In genomic region chr11:133945087-133945974, GRCh38 we compare ENCODE assay signal across 8 cellular contexts. TPM values are rescaled to one million over a fixed set of nuclear protein-coding genes. Genes with fewer than 3 reads are reported as not detected.
DNase-seq lines count a peak whose midpoint lies in the region; ATAC-seq and TF ChIP-seq lines count a peak whose summit lies in the region.

No MANE protein-coding gene starts in this region.

- peak; percentile 80 for DNase-seq in RPMI7951 (ENCODE audit: low read depth)
- peak; percentile 85 for DNase-seq in activated T-helper 2 cell treated with anti-CD3 and anti-CD28 coated beads, Interferon-gamma antibody, Interleukin-2, Interleukin-4, amounts not matched to agents 10 μg/mL and 5 μg/mL and 100 μg/mL, durations not matched to agents 14 hours and 24 hours and 36 hours (ENCODE audit: low spot score)
- peak; percentile 63 to 74 (median 68) for DNase-seq in immature natural killer cell
- DNase-seq in stimulated activated CD8-positive, alpha-beta memory T cell treated with anti-CD3 and anti-CD28 coated beads, Interleukin-7, amount 100 ng/mL, for 24 hours (ENCODE audit: low read depth): peak; percentile 65
- DNase-seq in A172 (ENCODE audit: low spot score): no peak
- DNase-seq in NCI-H146 (lab: John Stamatoyannopoulos, UW): no peak
- no peak for DNase-seq in chondrocyte (ENCODE audit: low spot score)

- H3K9me3 Mint-ChIP-seq in activated T-helper 2 cell treated with anti-CD3 and anti-CD28 coated beads, Interferon-gamma antibody, Interleukin-2, Interleukin-4, amounts not matched to agents 10 μg/mL and 5 μg/mL and 100 μg/mL, durations not matched to agents 14 hours and 24 hours and 36 hours: no peaks in the 10 kb centered on the region
- H3K9me3 Mint-ChIP-seq in immature natural killer cell (no peaks in the 10 kb centered on the region), chondrocyte (ENCODE audit: low read depth) (no peaks in the 10 kb centered on the region)

- H3K4me3 Mint-ChIP-seq in activated T-helper 2 cell treated with anti-CD3 and anti-CD28 coated beads, Interferon-gamma antibody, Interleukin-2, Interleukin-4, amounts not matched to agents 10 μg/mL and 5 μg/mL and 100 μg/mL, durations not matched to agents 14 hours and 24 hours and 36 hours (ENCODE audit: low read depth): peak overlapping the region; percentile 82
- H3K4me3 Mint-ChIP-seq in immature natural killer cell: peak overlapping the region; percentile 78 to 89 (median 84)
- no peak overlapping the region for H3K4me3 Mint-ChIP-seq in chondrocyte (ENCODE audit: unreplicated experiment)

- H3K4me1 Mint-ChIP-seq in activated T-helper 2 cell treated with anti-CD3 and anti-CD28 coated beads, Interferon-gamma antibody, Interleukin-2, Interleukin-4, amounts not matched to agents 10 μg/mL and 5 μg/mL and 100 μg/mL, durations not matched to agents 14 hours and 24 hours and 36 hours (ENCODE audit: low read depth): peaks cover 74% of the 10 kb centered on the region
- H3K4me1 Mint-ChIP-seq in immature natural killer cell (peaks cover 13 to 23% of the 10 kb centered on the region in 2 donors), chondrocyte (ENCODE audit: low read depth) (peaks cover 18% of the 10 kb centered on the region)

- H3K27me3 Mint-ChIP-seq in activated T-helper 2 cell treated with anti-CD3 and anti-CD28 coated beads, Interferon-gamma antibody, Interleukin-2, Interleukin-4, amounts not matched to agents 10 μg/mL and 5 μg/mL and 100 μg/mL, durations not matched to agents 14 hours and 24 hours and 36 hours (ENCODE audit: low read depth): no peaks in the 10 kb centered on the region
- H3K27me3 Mint-ChIP-seq in immature natural killer cell (ENCODE audit: low read depth in 3 of 3): peaks cover 13 to 17% (median 15%) of the 10 kb centered on the region in 3 donors
- H3K27me3 Mint-ChIP-seq in chondrocyte (ENCODE audit: low read depth): peaks cover 7% of the 10 kb centered on the region

- peaks cover 52% of the 10 kb centered on the region for H3K36me3 Mint-ChIP-seq in activated T-helper 2 cell treated with anti-CD3 and anti-CD28 coated beads, Interferon-gamma antibody, Interleukin-2, Interleukin-4, amounts not matched to agents 10 μg/mL and 5 μg/mL and 100 μg/mL, durations not matched to agents 14 hours and 24 hours and 36 hours (ENCODE audit: low read depth)
- H3K36me3 Mint-ChIP-seq in immature natural killer cell (no peaks in the 10 kb centered on the region), chondrocyte (ENCODE audit: low read depth) (peaks cover 3% of the 10 kb centered on the region)

- TF ChIP-seq CTCF in chondrocyte (IDR thresholded peaks at IDR 0.05): no peak

- no peak for ATAC-seq in GM21529 (IDR thresholded peaks at IDR 0.05; ENCODE audit: unreplicated experiment)

- intact Hi-C loops in activated T-helper 2 cell treated with anti-CD3 and anti-CD28 coated beads, Interferon-gamma antibody, Interleukin-2, Interleukin-4, amounts not matched to agents 10 μg/mL and 5 μg/mL and 100 μg/mL, durations not matched to agents 14 hours and 24 hours and 36 hours (cut with micrococcal nuclease): loop anchor here (1.0 to 5.0 kb wide), 4 partner anchors 12 to 277 kb away; partner anchors contain the start of genes NCAPD3 and VPS26B

- H3K27ac Mint-ChIP-seq in activated T-helper 2 cell treated with anti-CD3 and anti-CD28 coated beads, Interferon-gamma antibody, Interleukin-2, Interleukin-4, amounts not matched to agents 10 μg/mL and 5 μg/mL and 100 μg/mL, durations not matched to agents 14 hours and 24 hours and 36 hours: peak overlapping the region; percentile 96
- H3K27ac Mint-ChIP-seq in immature natural killer cell (peak overlapping the region; percentile 85 to 96 (median 93)), chondrocyte (ENCODE audit: unreplicated experiment) (no peak overlapping the region)

RNA-seq across cellular contexts. Expression of gene IGSF9B, which starts 11.4 kb away (rescaled TPM):
- total RNA-seq in RPMI7951 (2014; rRNA removed; shearing (Covaris generic)): 0.10 and 0.96 TPM in 2 replicates
- 101 and 110 TPM in 2 replicates for total RNA-seq in activated T-helper 2 cell treated with anti-CD3 and anti-CD28 coated beads, Interferon-gamma antibody, Interleukin-2, Interleukin-4, amounts not matched to agents 10 μg/mL and 5 μg/mL and 100 μg/mL, durations not matched to agents 14 hours and 24 hours and 36 hours
- under 1 TPM in 2 of 3 donors, not detected in 1; 0.22 to 0.45 TPM for polyA plus RNA-seq in immature natural killer cell
- total RNA-seq in A172 (2014; rRNA removed; shearing (Covaris generic)): 0.43 and 0.57 TPM in 2 replicates
- total RNA-seq in chondrocyte: 8.4 to 18.3 TPM (median 9.3 TPM) in 3 replicates

Comparison
In these comparisons a context has a peak if more than half of its experiments do, and no peak if none do; other contexts are left out.
1. DNase-seq: peak in RPMI7951 (single experiment), activated T-helper 2 cell treated with anti-CD3 and anti-CD28 coated beads, Interferon-gamma antibody, Interleukin-2, Interleukin-4, amounts not matched to agents 10 μg/mL and 5 μg/mL and 100 μg/mL, durations not matched to agents 14 hours and 24 hours and 36 hours (single experiment), immature natural killer cell (3 of 3) and stimulated activated CD8-positive, alpha-beta memory T cell treated with anti-CD3 and anti-CD28 coated beads, Interleukin-7, amount 100 ng/mL, for 24 hours (single experiment); none in A172 (single experiment), NCI-H146 (single experiment) and chondrocyte (single experiment).